ENCODE assay signal across 35 cellular contexts in the genomic region with DNA sequence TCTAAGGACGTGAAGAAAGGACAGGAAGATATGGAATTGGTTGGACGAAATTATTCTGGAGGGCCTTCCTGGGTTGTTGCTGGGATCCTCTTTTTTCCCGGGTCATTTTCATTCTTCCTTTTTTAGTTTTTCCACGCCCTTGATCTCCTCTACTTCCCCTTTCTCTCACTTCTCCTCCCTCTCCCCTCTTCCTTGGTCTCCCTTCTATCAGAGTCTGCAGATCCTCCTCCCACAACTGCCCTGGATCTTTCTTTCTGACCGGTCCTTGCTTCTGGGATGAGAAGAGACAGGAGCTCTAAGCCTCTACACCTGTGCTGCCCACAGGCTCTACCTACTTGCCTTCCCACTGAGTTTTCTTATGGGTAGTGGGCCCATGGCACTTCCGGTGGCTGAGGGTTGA.
"Had no signal": no experiment of that assay in that cellular context is flagged by ENCODE, and none has a peak within 500 bp of the region (broad histone marks: within the 10 kb centered on the region; RNA-seq: fewer than 3 reads in every experiment).

No MANE protein-coding gene starts in this region.

- H3K9me3 Mint-ChIP-seq: activated CD8-positive, alpha-beta T cell treated with anti-CD3 and anti-CD28 coated beads for 36 hours; activated T-cell treated with anti-CD3 and anti-CD28 coated beads, Interleukin-2, amount 50 U/mL, for 4 hours; activated T-helper 17 cell treated with anti-CD3 and anti-CD28 coated beads, Interleukin-2, amount 50 U/mL, for 72 hours; central memory CD8-positive, alpha-beta T cell; dendritic cell treated with granulocyte-macrophage colony-stimulating factor and Interleukin-4, amounts not matched to agents 40 ng/mL and 50 ng/mL, for 4 days; endodermal cell; T-helper 2 cell treated with Interferon-gamma antibody and Interleukin-4, amounts not matched to agents 5 μg/mL and 100 μg/mL, for 36 hours had no signal

- H3K27ac Mint-ChIP-seq: activated CD8-positive, alpha-beta T cell treated with anti-CD3 and anti-CD28 coated beads for 36 hours; activated naive CD8-positive, alpha-beta T cell; activated T-helper 17 cell treated with anti-CD3 and anti-CD28 coated beads, Interleukin-2, amount 50 U/mL, for 72 hours; dendritic cell treated with granulocyte-macrophage colony-stimulating factor and Interleukin-4, amounts not matched to agents 40 ng/mL and 50 ng/mL, for 4 days; endodermal cell; T-helper 17 cell; T-helper 2 cell treated with Interferon-gamma antibody and Interleukin-4, amounts not matched to agents 5 μg/mL and 100 μg/mL, for 36 hours; WTC11 had no signal

- FAIRE-seq: astrocyte, TTC549 had no signal

- ATAC-seq: activated CD8-positive, alpha-beta T cell treated with anti-CD3 and anti-CD28 coated beads for 36 hours; activated T-cell treated with anti-CD3 and anti-CD28 coated beads, Interleukin-2, amount 50 U/mL, for 4 hours; activated T-helper 17 cell treated with anti-CD3 and anti-CD28 coated beads, Interleukin-2, amount 50 U/mL, for 72 hours; foreskin keratinocyte; gastrocnemius medialis; heart right ventricle; T-helper 17 cell; WTC11 had no signal

- H3K27me3 ChIP-seq: brain microvascular endothelial cell, foreskin keratinocyte, gastrocnemius medialis, hepatocyte had no signal

- H3K4me3 Mint-ChIP-seq: activated CD8-positive, alpha-beta T cell treated with anti-CD3 and anti-CD28 coated beads for 36 hours; activated naive CD8-positive, alpha-beta T cell; activated T-cell treated with anti-CD3 and anti-CD28 coated beads, Interleukin-2, amount 50 U/mL, for 4 hours; activated T-helper 17 cell treated with anti-CD3 and anti-CD28 coated beads, Interleukin-2, amount 50 U/mL, for 72 hours; central memory CD8-positive, alpha-beta T cell; dendritic cell treated with granulocyte-macrophage colony-stimulating factor and Interleukin-4, amounts not matched to agents 40 ng/mL and 50 ng/mL, for 4 days; endodermal cell; T-helper 17 cell; T-helper 2 cell treated with Interferon-gamma antibody and Interleukin-4, amounts not matched to agents 5 μg/mL and 100 μg/mL, for 36 hours; WTC11 had no signal

- H3K27me3 Mint-ChIP-seq: dendritic cell treated with granulocyte-macrophage colony-stimulating factor and Interleukin-4, amounts not matched to agents 40 ng/mL and 50 ng/mL, for 4 days had no signal

- H3K36me3 Mint-ChIP-seq: activated naive CD8-positive, alpha-beta T cell; WTC11 had no signal

- H2AFZ ChIP-seq: hepatocyte had no signal

- H3K4me1 Mint-ChIP-seq: activated T-helper 17 cell treated with anti-CD3 and anti-CD28 coated beads, Interleukin-2, amount 50 U/mL, for 72 hours; central memory CD8-positive, alpha-beta T cell; WTC11 had no signal

- H3K36me3 ChIP-seq: brain microvascular endothelial cell, esophagus muscularis mucosa, gastrocnemius medialis, heart right ventricle had no signal

- H3K4me2 ChIP-seq: hepatocyte had no signal

- H3K27ac ChIP-seq: brain microvascular endothelial cell, coronary artery, dorsolateral prefrontal cortex, esophagus muscularis mucosa, foreskin keratinocyte, gastrocnemius medialis, heart right ventricle, hepatocyte, VCaP had no signal

- H3K4me1 ChIP-seq: esophagus muscularis mucosa, foreskin keratinocyte, gastrocnemius medialis, heart right ventricle had no signal

- H3K4me3 ChIP-seq: coronary artery, dorsolateral prefrontal cortex, esophagus muscularis mucosa, gastrocnemius medialis, heart right ventricle, hepatocyte had no signal

- DNase-seq: activated CD4-positive, alpha-beta T cell treated with anti-CD3 and anti-CD28 coated beads for 48 hours; activated CD4-positive, alpha-beta T cell treated with anti-CD3 and anti-CD28 coated beads, Interleukin-2, amount 50 U/mL, for 1 hour; activated CD4-positive, alpha-beta T cell treated with anti-CD3 and anti-CD28 coated beads, Interleukin-2, amount 50 U/mL, for 48 hours; activated CD8-positive, alpha-beta memory T cell treated with anti-CD3 and anti-CD28 coated beads for 24 hours; activated CD8-positive, alpha-beta T cell treated with anti-CD3 and anti-CD28 coated beads for 36 hours; activated effector memory CD4-positive, alpha-beta T cell treated with Interleukin-2 at 50 U/mL for 16 hours; activated gamma-delta T cell treated with Interleukin-2 at 50 U/mL for 16 hours; activated naive CD4-positive, alpha-beta T cell treated with anti-CD3 and anti-CD28 coated beads, Interleukin-2, amount 50 U/mL, for 16 hours; activated naive CD4-positive, alpha-beta T cell treated with Interleukin-2 at 50 U/mL for 16 hours; activated T-cell treated with anti-CD3 and anti-CD28 coated beads, Interleukin-2, amount 50 U/mL, for 4 hours; amniotic stem cell; anterior cingulate cortex; brain microvascular endothelial cell; dorsolateral prefrontal cortex; effector memory CD4-positive, alpha-beta T cell; endodermal cell; foreskin keratinocyte; gastrocnemius medialis; glutamatergic neuron; heart right ventricle; T-helper 1 cell; T-helper 17 cell; T1000 had no signal

- H3K9me3 ChIP-seq: esophagus muscularis mucosa, gastrocnemius medialis, heart right ventricle had no signal

- H3K79me2 ChIP-seq: hepatocyte had no signal
